8 cellular contexts compared by ENCODE assay signal in genomic region chr6:36594029-36594815, GRCh38. TPM values are rescaled to one million over a fixed set of nuclear protein-coding genes. Genes with fewer than 3 reads are reported as not detected.
DNase-seq lines count a peak whose midpoint lies in the region; ATAC-seq and TF ChIP-seq lines count a peak whose summit lies in the region.

Gene SRSF3 (plus strand): TSS chr6:36594362. CDS start chr6:36596763, 2,401 bp downstream.

- peak within 1 kb of the TSS; percentile 88 for H2AFZ ChIP-seq in Loucy (ENCODE audit: low read length)

- peak within 1 kb of the TSS; percentile 93 for H3K4me3 Mint-ChIP-seq in natural killer cell treated with Interleukin-12 subunit alpha and Interleukin-12 subunit beta and Interleukin-15 and Interleukin-18, amount 100 ng/mL, for 72 hours

- peaks cover 47% of the 10 kb centered on the region for H3K36me3 Mint-ChIP-seq in natural killer cell treated with Interleukin-12 subunit alpha and Interleukin-12 subunit beta and Interleukin-15 and Interleukin-18, amount 100 ng/mL, for 72 hours

- H3K9me2 ChIP-seq in Loucy (replicated peaks; ENCODE audit: low read depth, low read length) = no peaks in the 10 kb centered on the region

- H3K36me3 ChIP-seq in H7 (replicated peaks; ENCODE audit: control insufficient read depth, insufficient read depth, low read length) = peaks cover 27% of the 10 kb centered on the region
- peaks cover 31% of the 10 kb centered on the region for H3K36me3 ChIP-seq in Loucy (ENCODE audit: insufficient read depth, low read length)

- H3K27ac Mint-ChIP-seq in natural killer cell treated with Interleukin-12 subunit alpha and Interleukin-12 subunit beta and Interleukin-15 and Interleukin-18, amount 100 ng/mL, for 72 hours = peak within 1 kb of the TSS; percentile 97 to 98

- TF ChIP-seq POLR2A in Raji (IDR thresholded peaks at IDR 0.05; ENCODE audit: insufficient read depth, low read depth, low read length) = peak; percentile 98

- H3K4me1 ChIP-seq in Loucy (ENCODE audit: insufficient read depth, low read length, poor library complexity, severe bottlenecking) = peaks cover 28% of the 10 kb centered on the region

- H3K79me2 ChIP-seq in Loucy (ENCODE audit: insufficient read depth, low read length) = peaks cover 70% of the 10 kb centered on the region

- H3K27me3 ChIP-seq in H7 (ENCODE audit: control insufficient read depth, insufficient read depth, low read length) = no peaks in the 10 kb centered on the region
- H3K27me3 ChIP-seq in Loucy (ENCODE audit: insufficient read depth, low read length, poor library complexity, severe bottlenecking) = peaks cover 38% of the 10 kb centered on the region

- peak within 1 kb of the TSS; percentile 97 for H3K9ac ChIP-seq in Loucy (ENCODE audit: low read depth, low read length, poor library complexity, severe bottlenecking)

- H3K4me2 ChIP-seq in Loucy (ENCODE audit: low read depth, low read length, poor library complexity, severe bottlenecking) = peak within 1 kb of the TSS; percentile 100

- DNase-seq in G401 (ENCODE audit: low spot score) = peak; percentile 97
- peak; percentile 95 for DNase-seq in H7
- DNase-seq in activated T-helper 9 cell treated with anti-CD3 and anti-CD28 coated beads, Interleukin-2, amount 50 U/mL, for 16 hours (ENCODE audit: low read depth) = peak; percentile 93
- DNase-seq in fibroblast of peridontal ligament (ENCODE audit: extremely low read depth) = peak; percentile 98
- DNase-seq in natural killer cell treated with Interleukin-12 subunit alpha and Interleukin-12 subunit beta and Interleukin-15 and Interleukin-18, amount 100 ng/mL, for 72 hours (ENCODE audit: low spot score) = peak; percentile 97
- peak; percentile 94 for DNase-seq in stimulated activated naive CD8-positive, alpha-beta T cell treated with anti-CD3 and anti-CD28 coated beads, Interleukin-15, Interleukin-2, amounts not matched to agents 100 U/mL and 50 U/mL, for 24 hours

- H3K4me3 ChIP-seq in H7 (ENCODE audit: insufficient read depth, low read depth, low read length) (peak within 1 kb of the TSS; percentile 94), Loucy (ENCODE audit: low read length, poor library complexity, severe bottlenecking) (peak within 1 kb of the TSS; percentile 81)

- H3K4me1 Mint-ChIP-seq in natural killer cell treated with Interleukin-12 subunit alpha and Interleukin-12 subunit beta and Interleukin-15 and Interleukin-18, amount 100 ng/mL, for 72 hours (ENCODE audit: low read depth in 2 of 2) = peaks cover 41 to 58% of the 10 kb centered on the region in 2 donors

- in situ Hi-C loops in G401 (cut with HindIII; ENCODE audit: low sequenced_read_pairs) = no loop called here

- TF ChIP-seq CTCF in Loucy (conservative IDR thresholded peaks at IDR 0.05; ENCODE audit: low read length) = peak; percentile 29

- H4K20me1 ChIP-seq in Loucy (ENCODE audit: insufficient read depth, low read length, poor library complexity, severe bottlenecking) = peaks cover 48% of the 10 kb centered on the region

- no peaks in the 10 kb centered on the region for H3K27me3 Mint-ChIP-seq in natural killer cell treated with Interleukin-12 subunit alpha and Interleukin-12 subunit beta and Interleukin-15 and Interleukin-18, amount 100 ng/mL, for 72 hours

- ATAC-seq in natural killer cell treated with Interleukin-12 subunit alpha and Interleukin-12 subunit beta and Interleukin-15 and Interleukin-18, amount 100 ng/mL, for 72 hours = peak; percentile 97
- ATAC-seq in stimulated activated naive CD8-positive, alpha-beta T cell treated with anti-CD3 and anti-CD28 coated beads, Interleukin-15, Interleukin-2, amounts not matched to agents 100 U/mL and 50 U/mL, for 24 hours = peak; percentile 96

- no peaks in the 10 kb centered on the region for H3K9me3 ChIP-seq in Loucy (ENCODE audit: insufficient read depth, low read depth, low read length)

- H3F3A ChIP-seq in Loucy (ENCODE audit: low read depth) = peaks cover 6% of the 10 kb centered on the region

- no peaks in the 10 kb centered on the region for H3K9me3 Mint-ChIP-seq in natural killer cell treated with Interleukin-12 subunit alpha and Interleukin-12 subunit beta and Interleukin-15 and Interleukin-18, amount 100 ng/mL, for 72 hours

RNA-seq across cellular contexts. Expression of gene SRSF3, which starts in this region (rescaled TPM):
- total RNA-seq in G401 (2014; rRNA removed; shearing (Covaris generic)) = 342 and 464 TPM in 2 replicates
- total RNA-seq in H7 (2014; rRNA removed; shearing (Covaris generic)) = 111 and 171 TPM in 2 replicates
- 100 to 1,000 TPM; 455 to 498 TPM for total RNA-seq in natural killer cell treated with Interleukin-12 subunit alpha and Interleukin-12 subunit beta and Interleukin-15 and Interleukin-18, amount 100 ng/mL, for 72 hours

Comparison
In these comparisons a context has a peak if more than half of its experiments do, and no peak if none do; other contexts are left out.
1. Peak in every context shown above with its lines: DNase-seq, ATAC-seq and H3K4me3 ChIP-seq.